Comparison of ENCODE assay signal across 14 cellular contexts in genomic region chr15:99432271-99433025, GRCh38.
DNase-seq lines count a peak whose midpoint lies in the region; ATAC-seq and TF ChIP-seq lines count a peak whose summit lies in the region.
"Had no signal": no experiment of that assay in that cellular context is flagged by ENCODE, and none has a peak within 500 bp of the region (broad histone marks: within the 10 kb centered on the region; RNA-seq: fewer than 3 reads in every experiment).

No MANE protein-coding gene starts in this region.

- H3K4me1 Mint-ChIP-seq in IgD-negative memory B cell (peaks cover 29 to 37% (median 30%) of the 10 kb centered on the region in 3 donors), glutamatergic neuron (ENCODE audit: low read depth, unreplicated experiment) (peaks cover 2% of the 10 kb centered on the region)

- H3K9me3 Mint-ChIP-seq in IgD-negative memory B cell (no peaks in the 10 kb centered on the region), glutamatergic neuron (ENCODE audit: unreplicated experiment) (no peaks in the 10 kb centered on the region)

- TF ChIP-seq CTCF in BE2C (IDR thresholded peaks at IDR 0.05; ENCODE audit: low read depth, low read length) = no peak
- TF ChIP-seq CTCF in glutamatergic neuron (IDR thresholded peaks at IDR 0.05; ENCODE audit: partially characterized antibody, unreplicated experiment) = no peak
- TF ChIP-seq CTCF in omental fat pad (IDR thresholded peaks at IDR 0.05) = no peak

- no peaks in the 10 kb centered on the region for H3K36me3 ChIP-seq in BE2C
- H3K36me3 ChIP-seq: esophagus squamous epithelium, HAP-1 had no signal

- H3K4me3 Mint-ChIP-seq in IgD-negative memory B cell (peak overlapping the region in 2 of 4 donors; percentile 68 to 76), glutamatergic neuron (ENCODE audit: unreplicated experiment) (no peak overlapping the region)

- no peaks in the 10 kb centered on the region for H3K27me3 ChIP-seq in BE2C
- H3K27me3 ChIP-seq: esophagus squamous epithelium had no signal

- H3K4me1 ChIP-seq in BE2C = no peaks in the 10 kb centered on the region
- H3K4me1 ChIP-seq: HAP-1 had no signal

- no peak overlapping the region for H3K4me3 ChIP-seq in BE2C (ENCODE audit: low read depth, low read length)
- H3K4me3 ChIP-seq: esophagus squamous epithelium, HAP-1 had no signal

- H3K36me3 Mint-ChIP-seq in IgD-negative memory B cell = no peaks in the 10 kb centered on the region
- no peaks in the 10 kb centered on the region for H3K36me3 Mint-ChIP-seq in glutamatergic neuron (ENCODE audit: unreplicated experiment)

- H3K27me3 Mint-ChIP-seq in IgD-negative memory B cell = no peaks in the 10 kb centered on the region
- no peaks in the 10 kb centered on the region for H3K27me3 Mint-ChIP-seq in glutamatergic neuron (ENCODE audit: unreplicated experiment)

- DNase-seq in BE2C = peak; percentile 3
- peak; percentile 15 for DNase-seq in glutamatergic neuron
- peak; percentile 15 for DNase-seq in omental fat pad (ENCODE audit: low spot score)
- no peak for DNase-seq in nucleus accumbens (lab: John Stamatoyannopoulos, UW)
- no peak for DNase-seq in GM19240 (ENCODE audit: insufficient read length, low spot score)
- no peak for DNase-seq in DMS153 treated with DMSO at 0.1 percent for 48 hours (lab: John Stamatoyannopoulos, UW; ENCODE audit: unreplicated experiment)
- DNase-seq: activated gamma-delta T cell, esophagus squamous epithelium, midbrain, NCI-H2171 had no signal

- H3K27ac Mint-ChIP-seq in IgD-negative memory B cell (peak overlapping the region in 2 of 3 donors; percentile 32 to 74), glutamatergic neuron (ENCODE audit: unreplicated experiment) (no peak overlapping the region)

- ATAC-seq in omental fat pad (ENCODE audit: low FRiP score) (no peak), GM21717 (IDR thresholded peaks at IDR 0.05; ENCODE audit: unreplicated experiment) (no peak)
- ATAC-seq: SK-N-SH treated with all-trans-retinoic acid at 6 μM for 48 hours had no signal

- no peaks in the 10 kb centered on the region for H3K9me3 ChIP-seq in BE2C
- H3K9me3 ChIP-seq: esophagus squamous epithelium, HAP-1 had no signal

Comparison
In these comparisons a context has a peak if more than half of its experiments do, and no peak if none do; other contexts are left out.
1. DNase-seq: peak in BE2C (single experiment), glutamatergic neuron (single experiment) and omental fat pad (single experiment); none in nucleus accumbens (0 of 56), GM19240 (single experiment) and DMS153 treated with DMSO at 0.1 percent for 48 hours (single experiment).